8 cellular contexts compared by ENCODE assay signal in the genomic region with DNA sequence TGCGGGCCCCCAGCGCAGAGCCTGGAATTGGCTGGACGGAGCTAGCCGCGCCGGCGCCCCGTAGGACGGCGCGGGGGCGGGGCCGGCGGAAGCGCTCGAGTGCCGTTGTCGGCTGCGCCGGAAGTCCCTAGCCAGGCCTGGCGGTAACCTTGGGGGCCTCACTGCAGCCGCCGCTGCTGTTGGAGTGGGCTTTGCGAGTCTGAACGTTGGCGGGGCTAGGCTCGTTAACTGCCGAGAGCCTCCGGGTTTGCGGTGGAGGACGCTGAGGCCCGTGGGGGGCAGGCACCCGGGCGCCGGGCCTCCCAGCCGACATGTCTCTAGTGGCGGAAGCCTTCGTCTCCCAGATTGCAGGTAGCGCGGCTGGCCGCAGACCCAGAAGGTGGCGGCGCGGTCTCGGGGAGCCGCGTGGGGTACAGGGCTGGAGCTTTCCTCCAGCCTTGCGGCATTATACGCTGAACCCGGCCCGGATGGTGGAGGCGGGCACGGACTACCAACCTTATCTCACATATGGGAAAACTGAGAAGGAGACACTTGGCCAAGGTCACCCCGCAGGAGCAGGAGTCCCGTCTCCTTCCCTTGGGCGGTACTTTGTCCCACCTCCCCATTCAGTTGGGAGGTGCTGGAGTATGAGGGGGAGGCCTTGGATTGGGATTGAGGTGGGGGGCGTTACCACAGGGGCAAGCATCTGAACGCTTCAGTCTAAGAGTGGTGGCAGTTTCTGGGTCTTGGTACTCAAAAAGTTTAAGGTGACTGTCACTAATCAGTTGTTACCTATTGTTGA. TPM values are rescaled to one million over a fixed set of nuclear protein-coding genes. Genes with fewer than 3 reads are reported as not detected.
A peak's percentile ranks its signal among the peaks of the same experiment; 100 is the strongest.
DNase-seq lines count a peak whose midpoint lies in the region; ATAC-seq and TF ChIP-seq lines count a peak whose summit lies in the region.

A gene (plus strand): TSS at position 124 of the 781 bp plus-strand sequence. CDS start 188 bp downstream, at position 312.

- H3K4me1 ChIP-seq in foreskin keratinocyte: peaks cover 12% of the 10 kb centered on the region
- peaks cover 0 to 1% of the 10 kb centered on the region in 2 donors for H3K4me1 ChIP-seq in neuronal stem cell (ENCODE audit: control insufficient read depth in 2 of 2, insufficient read depth in 1 of 2, low read depth in 1 of 2, low read length in 2 of 2)

- no peak within 1 kb of the TSS for H3K14ac ChIP-seq in neuronal stem cell (ENCODE audit: low read length)

- H3K23ac ChIP-seq in neuronal stem cell (ENCODE audit: low read depth, low read length, poor library complexity): peak within 1 kb of the TSS; percentile 96

- H4K91ac ChIP-seq in neuronal stem cell (ENCODE audit: low read depth, low read length, poor library complexity): no peak within 1 kb of the TSS

- H2AFZ ChIP-seq in neuronal stem cell (ENCODE audit: low read length): peak within 1 kb of the TSS; percentile 100

- peaks cover 2% of the 10 kb centered on the region for H3K79me1 ChIP-seq in neuronal stem cell (ENCODE audit: low read depth, low read length)

- H3K27ac ChIP-seq in foreskin keratinocyte: peak within 1 kb of the TSS; percentile 58
- peak within 1 kb of the TSS; percentile 73 for H3K27ac ChIP-seq in neuronal stem cell (replicated peaks; ENCODE audit: low read length)

- no peak within 1 kb of the TSS for H2BK120ac ChIP-seq in neuronal stem cell (ENCODE audit: low read depth, low read length)

- WGBS in neuronal stem cell (ENCODE audit: extremely low coverage in 2 of 2, insufficient read length in 2 of 2, insufficient replicate concordance in 1 of 2), 2 donors: no CpG with 5 or more reads among the region's 58 CpGs

- no peak within 1 kb of the TSS for H3K4ac ChIP-seq in neuronal stem cell (ENCODE audit: low read length)

- no peak within 1 kb of the TSS for H2AK5ac ChIP-seq in neuronal stem cell (ENCODE audit: low read depth, low read length)

- H3K27me3 ChIP-seq in H7 (ENCODE audit: control insufficient read depth, insufficient read depth, low read length) (no peaks in the 10 kb centered on the region), foreskin keratinocyte (no peaks in the 10 kb centered on the region), neuronal stem cell (ENCODE audit: control insufficient read depth in 3 of 3, insufficient read depth in 3 of 3, low read depth in 1 of 3, low read length in 3 of 3) (peaks cover 0 to 7% (median 0%) of the 10 kb centered on the region in 3 experiments)

- no peak within 1 kb of the TSS for H2BK12ac ChIP-seq in neuronal stem cell (ENCODE audit: low read length)

- H3K9ac ChIP-seq in neuronal stem cell (ENCODE audit: low read depth, low read length, poor library complexity): peak within 1 kb of the TSS; percentile 95

- peak; percentile 95 for ATAC-seq in foreskin keratinocyte

- peak within 1 kb of the TSS; percentile 80 for H3K4me2 ChIP-seq in neuronal stem cell (ENCODE audit: insufficient read depth, low read length, poor library complexity, severe bottlenecking)

- peak within 1 kb of the TSS; percentile 48 for H2BK5ac ChIP-seq in neuronal stem cell (ENCODE audit: low read length)

- H3K4me3 ChIP-seq in H7 (ENCODE audit: insufficient read depth, low read depth, low read length) (peak within 1 kb of the TSS; percentile 84), neuronal stem cell (ENCODE audit: low read length in 2 of 2) (peak within 1 kb of the TSS; percentile 85 to 90)

- H3K18ac ChIP-seq in neuronal stem cell (ENCODE audit: low read length): peak within 1 kb of the TSS; percentile 95

- H2BK15ac ChIP-seq in neuronal stem cell (ENCODE audit: low read length): no peak within 1 kb of the TSS

- DNase-seq in GDM1 (lab: John Stamatoyannopoulos, UW) (peak; percentile 62), H7 (peak; percentile 87), M059J (ENCODE audit: low read depth) (peak; percentile 63), SIG-M5 treated with dmso at 0.1 percent for 504 hours (lab: John Stamatoyannopoulos, UW; ENCODE audit: unreplicated experiment) (peak; percentile 68), activated gamma-delta T cell treated with Interleukin-2 at 50 U/mL for 16 hours (peak; percentile 57), foreskin keratinocyte (peak; percentile 54 to 71), neuronal stem cell (ENCODE audit: low spot score) (peak; percentile 69), superior temporal gyrus (ENCODE audit: extremely low spot score) (peak; percentile 79)

- peak; percentile 31 for TF ChIP-seq CTCF in foreskin keratinocyte (conservative IDR thresholded peaks at IDR 0.05)

- H3K9me3 ChIP-seq in neuronal stem cell (replicated peaks in 1 of 2; ENCODE audit: control insufficient read depth in 2 of 2, insufficient read depth in 1 of 2, low read depth in 1 of 2, low read length in 2 of 2): peaks cover 0 to 3% of the 10 kb centered on the region in 2 donors

- H3K36me3 ChIP-seq in H7 (replicated peaks; ENCODE audit: control insufficient read depth, insufficient read depth, low read length): no peaks in the 10 kb centered on the region
- peaks cover 0 to 11% of the 10 kb centered on the region in 2 donors for H3K36me3 ChIP-seq in neuronal stem cell (replicated peaks in 1 of 2; ENCODE audit: control insufficient read depth in 2 of 2, insufficient read depth in 2 of 2, low read length in 2 of 2)

- peak within 1 kb of the TSS; percentile 99 for H4K8ac ChIP-seq in neuronal stem cell (ENCODE audit: low read depth, low read length)

RNA-seq across cellular contexts. Expression of the gene that starts here (rescaled TPM):
- 45.1 and 59.6 TPM in 2 replicates for total RNA-seq in H7 (2014; rRNA removed; shearing (Covaris generic))
- total RNA-seq in M059J (2014; rRNA removed; shearing (Covaris generic)): 29.8 and 36.0 TPM in 2 replicates
- 36.7 and 42.4 TPM in 2 replicates for total RNA-seq in foreskin keratinocyte
- polyA plus RNA-seq in foreskin keratinocyte: 56.6 and 58.5 TPM in 2 replicates
- polyA plus RNA-seq in neuronal stem cell (2013, experiment 1 of 2): 39.3 TPM
- 40.1 TPM for polyA plus RNA-seq in neuronal stem cell (2013, experiment 2 of 2)

Comparison
In these comparisons a context has a peak if more than half of its experiments do, and no peak if none do; other contexts are left out.
1. Peak in every context shown above with its lines: DNase-seq, ATAC-seq, H3K4me3 ChIP-seq and H3K27ac ChIP-seq.